In the genomic region with DNA sequence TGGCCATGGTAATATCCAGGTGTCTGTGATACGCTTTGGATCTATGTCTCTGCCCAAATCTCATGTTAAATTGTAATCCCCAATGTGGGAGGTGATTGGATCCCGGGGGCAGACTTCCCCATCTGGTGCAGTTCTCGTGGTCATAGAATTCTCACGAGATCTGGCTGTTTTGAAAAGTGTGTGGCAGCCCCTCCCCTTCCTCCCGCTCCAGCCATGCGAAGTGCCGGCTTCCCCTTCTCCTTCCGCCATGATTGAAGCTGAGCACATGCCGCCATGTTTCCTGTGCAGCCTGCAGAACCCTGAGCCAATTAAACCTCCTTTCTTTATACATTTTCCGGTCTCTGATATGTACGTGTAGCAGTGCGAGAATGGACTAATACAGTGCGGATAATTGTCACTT, we compare ENCODE assay signal across 18 cellular contexts. TPM values are rescaled to one million over a fixed set of nuclear protein-coding genes. Genes with fewer than 3 reads are reported as not detected.
DNase-seq lines count a peak whose midpoint lies in the region; ATAC-seq and TF ChIP-seq lines count a peak whose summit lies in the region.
"Had no signal": no experiment of that assay in that cellular context is flagged by ENCODE, and none has a peak within 500 bp of the region (broad histone marks: within the 10 kb centered on the region; RNA-seq: fewer than 3 reads in every experiment).

No MANE protein-coding gene starts in this region.

- H3K27ac ChIP-seq in right atrium auricular region (no peak overlapping the region), heart right ventricle (no peak overlapping the region)
- H3K27ac ChIP-seq: Peyer's patch had no signal

- H3K4me3 ChIP-seq in right atrium auricular region (no peak overlapping the region), heart right ventricle (no peak overlapping the region)
- H3K4me3 ChIP-seq: Peyer's patch had no signal

- H3K27me3 ChIP-seq in right atrium auricular region (no peaks in the 10 kb centered on the region), heart right ventricle (no peaks in the 10 kb centered on the region)
- H3K27me3 ChIP-seq: Peyer's patch had no signal

- no peaks in the 10 kb centered on the region for H3K4me1 ChIP-seq in right atrium auricular region
- H3K4me1 ChIP-seq in heart right ventricle, result no peaks in the 10 kb centered on the region
- H3K4me1 ChIP-seq: Peyer's patch had no signal

- ATAC-seq in heart right ventricle (no peak), HG03378 (IDR thresholded peaks at IDR 0.05; ENCODE audit: unreplicated experiment) (no peak), HG03280 (IDR thresholded peaks at IDR 0.05; ENCODE audit: unreplicated experiment) (no peak)

- TF ChIP-seq CTCF in right atrium auricular region (IDR thresholded peaks at IDR 0.05) (no peak), heart right ventricle (IDR thresholded peaks at IDR 0.05) (no peak)

- H3K36me3 ChIP-seq in right atrium auricular region (no peaks in the 10 kb centered on the region), heart right ventricle (no peaks in the 10 kb centered on the region)
- H3K36me3 ChIP-seq: Peyer's patch had no signal

- whole genome bisulfite sequencing in heart right ventricle, 2 donors, result 92% methylated on average over 13 of the region's 13 CpGs

- peaks cover 0 to 35% of the 10 kb centered on the region in 2 donors for H3K9me3 ChIP-seq in right atrium auricular region
- peaks cover 0 to 39% (median 15%) of the 10 kb centered on the region in 11 donors for H3K9me3 ChIP-seq in heart right ventricle

- intact Hi-C loops in heart right ventricle (cut with DNase I), result no loop called here

- DNase-seq in right atrium auricular region (ENCODE audit: low spot score) (peak; percentile 36), heart right ventricle (no peak), MV-4-11 (lab: John Stamatoyannopoulos, UW) (peak; percentile 28), iPS-NIHi7 (ENCODE audit: extremely low spot score) (peak; percentile 3), kidney tubule cell (ENCODE audit: low spot score) (no peak)
- DNase-seq: DMS79; HCEC 1CT; NCI-H1092; NCI-H146; NCI-H2029 treated with DMSO at 0.1 percent for 48 hours; NCI-H2171 treated with DMSO at 0.1 percent for 48 hours; NCI-H446; NCI-H526 treated with DMSO at 0.1 percent for 48 hours; NK-92 treated with Interleukin-12 subunit alpha and Interleukin-12 subunit beta, amount 100 ng/mL, for 24 hours; Peyer's patch had no signal

RNA-seq across cellular contexts. Expression of a gene that starts 42.5 kb away (rescaled TPM):
- total RNA-seq in right atrium auricular region (100 to 1,000 TPM in 1 of 2 donors, 10 to 100 TPM in 1; 77.4 to 103 TPM), heart right ventricle (100 to 1,000 TPM; 161 to 287 (median 185) TPM)
- polyA plus RNA-seq in heart right ventricle, result 100 to 1,000 TPM; 104 to 156 TPM
- polyA plus RNA-seq: CD14-positive monocyte had no signal

Comparison
In these comparisons a context has a peak if more than half of its experiments do, and no peak if none do; other contexts are left out.
1. DNase-seq: peak in right atrium auricular region (single experiment), MV-4-11 (single experiment) and iPS-NIHi7 (single experiment); none in heart right ventricle (0 of 2) and kidney tubule cell (single experiment).